ENCODE assay signal across 8 cellular contexts in the genomic region with DNA sequence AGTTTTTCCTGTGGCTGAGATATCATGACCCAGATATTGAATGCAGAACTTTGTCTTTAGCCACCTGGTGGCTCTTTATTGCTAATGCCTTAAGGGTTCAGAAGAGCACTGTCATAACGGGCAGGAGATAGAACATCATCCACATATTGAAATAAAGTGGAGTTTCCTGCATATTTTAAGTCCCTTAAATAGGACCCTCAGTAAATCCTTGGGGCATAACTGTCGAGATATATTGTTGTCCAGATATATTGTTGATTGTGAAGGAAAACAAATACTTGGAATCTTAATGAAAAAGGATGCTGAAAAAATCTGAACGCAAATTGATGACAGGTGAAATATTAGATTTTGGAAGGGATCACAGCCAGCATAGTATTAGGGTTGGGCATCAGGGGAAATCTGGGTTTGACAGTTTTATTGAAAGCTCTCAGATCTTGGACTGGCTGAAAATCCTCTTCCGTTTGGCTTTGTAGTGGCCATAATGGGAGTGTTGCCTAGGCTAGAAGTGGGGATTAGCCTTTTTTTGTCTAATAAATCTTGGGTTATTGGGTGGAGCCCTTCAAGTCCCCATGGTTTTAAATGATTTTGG. TPM values are rescaled to one million over a fixed set of nuclear protein-coding genes. Genes with fewer than 3 reads are reported as not detected.
DNase-seq lines count a peak whose midpoint lies in the region; ATAC-seq, FAIRE-seq and TF ChIP-seq lines count a peak whose summit lies in the region.

No MANE protein-coding gene starts in this region.

- FAIRE-seq in bronchial epithelial cell (lab: Jason Lieb, UNC), result no peak

- peak; percentile 60 for ATAC-seq in GM21737 (IDR thresholded peaks at IDR 0.05; ENCODE audit: unreplicated experiment)
- ATAC-seq in omental fat pad (ENCODE audit: low FRiP score), result peak; percentile 59

- H3K27me3 ChIP-seq in bronchial epithelial cell (ENCODE audit: control insufficient read depth, insufficient read depth, low read length), result peaks cover 50% of the 10 kb centered on the region

- H3K36me3 ChIP-seq in bronchial epithelial cell (ENCODE audit: control insufficient read depth, insufficient read depth, low read length), result no peaks in the 10 kb centered on the region

- DNase-seq in NCI-H1694 treated with DMSO at 0.1 percent for 48 hours (lab: John Stamatoyannopoulos, UW), result peak; percentile 11
- DNase-seq in NCI-H1694 (lab: John Stamatoyannopoulos, UW), result no peak
- DNase-seq in LoVo (ENCODE audit: low spot score), result peak; percentile 27
- peak; percentile 37 for DNase-seq in bronchial epithelial cell (ENCODE audit: low read depth)
- no peak for DNase-seq in omental fat pad (ENCODE audit: low spot score)
- no peak for DNase-seq in NK-92 treated with Interleukin-12 subunit alpha and Interleukin-12 subunit beta, amount 100 ng/mL, for 24 hours (lab: John Stamatoyannopoulos, UW)
- no peak for DNase-seq in middle frontal gyrus (ENCODE audit: extremely low spot score, low spot score)

- no peak overlapping the region for H3K4me3 ChIP-seq in bronchial epithelial cell (ENCODE audit: low read depth, low read length)

- TF ChIP-seq CTCF in bronchial epithelial cell (IDR thresholded peaks at IDR 0.05; ENCODE audit: insufficient read depth, low read length, severe bottlenecking) (peak; percentile 49), omental fat pad (IDR thresholded peaks at IDR 0.05) (no peak)

RNA-seq across cellular contexts. Expression of gene ZDBF2, which starts 13.9 kb away (rescaled TPM):
- 7.4 and 7.7 TPM in 2 replicates for total RNA-seq in bronchial epithelial cell
- 10 to 100 TPM in 2 of 4 donors, 1 to 10 TPM in 2; 8.4 to 25.4 (median 10.7) TPM for total RNA-seq in omental fat pad

Comparison
In these comparisons a context has a peak if more than half of its experiments do, and no peak if none do; other contexts are left out.
1. DNase-seq: peak in NCI-H1694 treated with DMSO at 0.1 percent for 48 hours (single experiment), LoVo (single experiment) and bronchial epithelial cell (single experiment); none in NCI-H1694 (single experiment), omental fat pad (single experiment), NK-92 treated with Interleukin-12 subunit alpha and Interleukin-12 subunit beta, amount 100 ng/mL, for 24 hours (single experiment) and middle frontal gyrus (single experiment).